ENCODE assay signal across 8 cellular contexts in the genomic region with DNA sequence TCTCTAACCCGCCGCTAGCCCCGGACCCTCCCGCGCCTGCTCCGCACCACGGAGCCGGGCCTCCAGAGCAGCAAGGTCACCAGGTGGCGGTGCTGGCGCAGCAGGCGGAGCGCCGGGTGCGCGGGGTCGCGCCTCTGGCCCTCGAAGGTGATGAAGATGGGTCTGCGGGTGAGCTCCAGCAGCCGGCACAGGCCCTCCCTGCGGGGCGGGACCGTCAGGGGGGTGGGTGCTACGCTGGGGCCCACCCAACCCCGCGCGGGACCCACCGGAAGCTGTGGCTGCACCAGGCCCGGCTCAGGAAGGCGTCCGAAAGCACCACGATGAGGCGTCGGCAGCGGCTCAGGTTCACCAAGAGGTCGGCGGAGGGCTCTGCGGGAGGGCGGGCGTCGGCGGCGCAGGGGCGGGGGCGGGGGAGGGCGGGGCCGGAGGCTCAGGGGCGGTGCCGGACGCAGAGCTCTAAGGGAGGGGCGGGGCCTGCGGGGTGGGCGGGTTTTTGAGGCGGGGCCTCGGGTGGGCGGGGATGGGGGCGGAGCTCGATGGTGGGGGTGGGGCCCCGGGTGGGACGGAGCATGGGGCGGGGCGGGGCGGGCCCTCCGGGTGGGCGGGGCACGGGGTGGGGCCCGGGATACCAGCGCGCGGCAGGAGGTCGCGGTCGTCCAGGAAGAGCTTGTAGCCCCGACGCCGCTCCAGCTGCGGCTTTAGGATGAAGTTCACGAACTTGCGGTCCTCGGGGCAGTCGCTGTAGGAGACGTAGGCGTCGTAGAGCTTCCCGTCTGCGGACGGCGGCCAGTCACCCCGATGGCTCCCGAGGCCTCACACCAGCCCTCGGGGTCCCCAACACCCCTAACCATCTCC. TPM values are rescaled to one million over a fixed set of nuclear protein-coding genes. Genes with fewer than 3 reads are reported as not detected.
A peak's percentile ranks its signal among the peaks of the same experiment; 100 is the strongest.
DNase-seq lines count a peak whose midpoint lies in the region; ATAC-seq and TF ChIP-seq lines count a peak whose summit lies in the region.

No MANE protein-coding gene starts in this region.

- ATAC-seq in HG03159 (IDR thresholded peaks at IDR 0.05; ENCODE audit: unreplicated experiment), result peak; percentile 68
- peak; percentile 81 for ATAC-seq in gastroesophageal sphincter

- intact Hi-C loops in ovary (cut with DNase I), result no loop called here
- intact Hi-C loops in tibial artery (cut with DNase I; ENCODE audit: low total_unique reads), result no loop called here

- peak overlapping the region; percentile 48 to 79 (median 61) for H3K27ac ChIP-seq in gastroesophageal sphincter
- H3K27ac ChIP-seq in ovary, result no peak overlapping the region
- H3K27ac ChIP-seq in tibial artery, result peak overlapping the region; percentile 34 to 64

- H3K4me3 ChIP-seq in gastroesophageal sphincter, result peak overlapping the region; percentile 80 to 93
- H3K4me3 ChIP-seq in ovary, result peak overlapping the region; percentile 59
- H3K4me3 ChIP-seq in tibial artery, result peak overlapping the region; percentile 56 to 66

- no CpG with 5 or more reads among the region's 91 CpGs for WGBS in gastroesophageal sphincter (ENCODE audit: low coverage in 1 of 2), 2 donors
- 3 to 20% (median 10%) methylated on average over 17 to 91 of the region's 91 CpGs for WGBS in ovary, 3 donors

- H3K36me3 ChIP-seq in gastroesophageal sphincter (no peaks in the 10 kb centered on the region), ovary (no peaks in the 10 kb centered on the region), tibial artery (peaks cover 0 to 22% (median 0%) of the 10 kb centered on the region in 3 donors)

- DNase-seq in NCI-H187 (lab: John Stamatoyannopoulos, UW) (peak; percentile 38 to 89), NCI-H187 treated with DMSO at 0.1 percent for 48 hours (lab: John Stamatoyannopoulos, UW) (no peak), RPMI7951 (ENCODE audit: low read depth) (peak; percentile 78), ovary (peak; percentile 67 to 86 (median 75)), tibial artery (peak; percentile 61 to 85)
- peak; percentile 90 for DNase-seq in activated effector memory CD4-positive, alpha-beta T cell treated with Interleukin-2 at 50 U/mL for 16 hours

- peaks cover 23% of the 10 kb centered on the region for H3K27me3 ChIP-seq in gastroesophageal sphincter
- no peaks in the 10 kb centered on the region for H3K27me3 ChIP-seq in ovary
- H3K27me3 ChIP-seq in tibial artery, result peaks cover 0 to 28% of the 10 kb centered on the region in 2 donors

- peak in 1 of 4 experiments; percentile 45 for TF ChIP-seq CTCF in gastroesophageal sphincter (IDR thresholded peaks at IDR 0.05)
- TF ChIP-seq CTCF in ovary (IDR thresholded peaks at IDR 0.05), result no peak
- no peak for TF ChIP-seq CTCF in tibial artery (IDR thresholded peaks at IDR 0.05)

- H3K9me3 ChIP-seq in gastroesophageal sphincter (no peaks in the 10 kb centered on the region), ovary (no peaks in the 10 kb centered on the region), tibial artery (no peaks in the 10 kb centered on the region)

- H3K4me1 ChIP-seq in gastroesophageal sphincter (peaks cover 0 to 27% (median 12%) of the 10 kb centered on the region in 3 donors), ovary (ENCODE audit: insufficient read depth) (no peaks in the 10 kb centered on the region), tibial artery (peaks cover 0 to 31% (median 17%) of the 10 kb centered on the region in 4 donors)

- TF ChIP-seq EP300 in gastroesophageal sphincter (IDR thresholded peaks at IDR 0.05) (no peak), ovary (IDR thresholded peaks at IDR 0.05) (no peak)

- TF ChIP-seq POLR2A in gastroesophageal sphincter (IDR thresholded peaks at IDR 0.05), result peak in 1 of 2 donors; percentile 6
- no peak for TF ChIP-seq POLR2A in ovary (IDR thresholded peaks at IDR 0.05)

RNA-seq across cellular contexts. Expression of a gene that starts 7.8 kb away (rescaled TPM):
- total RNA-seq in RPMI7951 (2014; rRNA removed; shearing (Covaris generic)), result 14.3 and 19.2 TPM in 2 replicates
- total RNA-seq in gastroesophageal sphincter (10 to 100 TPM; 37.4 to 49.5 (median 44.8) TPM), ovary (10 to 100 TPM; 15.0 to 52.6 (median 27.5) TPM)
- polyA plus RNA-seq in ovary, result 10 to 100 TPM in 1 of 2 donors, 1 to 10 TPM in 1; 1.5 to 39.5 TPM

RNA-seq across cellular contexts. Expression of a gene that starts 13.0 kb away (rescaled TPM):
- total RNA-seq in RPMI7951 (2014; rRNA removed; shearing (Covaris generic)), result 0.84 and 2.9 TPM in 2 replicates
- 10 to 100 TPM in 1 of 4 donors, 1 to 10 TPM in 2, under 1 TPM in 1; 0.67 to 14.3 (median 2.3) TPM for total RNA-seq in gastroesophageal sphincter
- total RNA-seq in ovary, result 10 to 100 TPM in 1 of 7 donors, 1 to 10 TPM in 4, under 1 TPM in 2; 0.30 to 56.8 (median 3.4) TPM
- under 1 TPM in 1 of 2 donors, not detected in 1; 0.21 TPM for polyA plus RNA-seq in ovary

RNA-seq across cellular contexts. Expression of a gene that starts 34.8 kb away (rescaled TPM):
- not detected in 2 replicates for total RNA-seq in RPMI7951 (2014; rRNA removed; shearing (Covaris generic))
- total RNA-seq in gastroesophageal sphincter (under 1 TPM in 3 of 4 donors, not detected in 1; 0.22 to 0.94 (median 0.47) TPM), ovary (10 to 100 TPM in 1 of 7 donors, 1 to 10 TPM in 2, under 1 TPM in 4; 0.15 to 11.4 (median 0.82) TPM)
- under 1 TPM; 0.12 to 0.31 TPM for polyA plus RNA-seq in ovary

RNA-seq across cellular contexts. Expression of a gene that starts 37.7 kb away (rescaled TPM):
- not detected in 2 replicates for total RNA-seq in RPMI7951 (2014; rRNA removed; shearing (Covaris generic))
- 10 to 100 TPM in 1 of 4 donors, 1 to 10 TPM in 3; 3.2 to 10.6 (median 4.8) TPM for total RNA-seq in gastroesophageal sphincter
- 10 to 100 TPM; 14.7 to 90.3 (median 52.5) TPM for total RNA-seq in ovary
- 10 to 100 TPM in 1 of 2 donors, 1 to 10 TPM in 1; 1.3 to 58.1 TPM for polyA plus RNA-seq in ovary

RNA-seq across cellular contexts. Expression of a gene that starts 43.1 kb away (rescaled TPM):
- total RNA-seq in RPMI7951 (2014; rRNA removed; shearing (Covaris generic)), result 13.2 and 16.8 TPM in 2 replicates
- 10 to 100 TPM; 23.4 to 55.9 (median 43.1) TPM for total RNA-seq in gastroesophageal sphincter
- total RNA-seq in ovary, result 10 to 100 TPM; 34.4 to 56.5 (median 42.7) TPM
- 10 to 100 TPM; 17.1 to 38.6 TPM for polyA plus RNA-seq in ovary

Comparison
In these comparisons a context has a peak if more than half of its experiments do, and no peak if none do; other contexts are left out.
1. H3K27ac ChIP-seq: peak in gastroesophageal sphincter (4 of 4) and tibial artery (2 of 2); none in ovary (0 of 2).
2. Peak in every context shown above with its lines, with median percentiles within 50 percentile points of each other: H3K4me3 ChIP-seq.